ENCODE assay signal across 13 cellular contexts in the genomic region with DNA sequence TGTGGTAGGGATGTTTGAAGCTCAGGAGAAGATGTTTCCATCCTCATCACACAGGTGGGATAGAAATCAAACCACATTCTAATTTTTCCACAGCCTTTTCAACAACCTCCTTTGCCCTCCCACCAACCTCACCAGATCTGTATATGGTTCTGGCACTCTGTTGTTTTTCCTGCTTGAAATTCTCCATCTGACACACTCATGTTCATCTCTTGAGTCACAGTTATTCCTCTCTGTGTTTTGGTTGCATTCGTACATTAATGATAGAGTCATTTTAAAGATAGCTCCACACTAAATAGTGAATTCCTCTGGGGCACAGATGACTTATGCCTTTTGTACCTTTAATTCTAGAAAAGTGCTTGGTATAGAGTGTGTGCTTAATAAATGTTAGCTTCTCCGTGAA. TPM values are rescaled to one million over a fixed set of nuclear protein-coding genes. Genes with fewer than 3 reads are reported as not detected.
A peak's percentile ranks its signal among the peaks of the same experiment; 100 is the strongest.
DNase-seq lines count a peak whose midpoint lies in the region; ATAC-seq and TF ChIP-seq lines count a peak whose summit lies in the region.
"Had no signal": no experiment of that assay in that cellular context is flagged by ENCODE, and none has a peak within 500 bp of the region (broad histone marks: within the 10 kb centered on the region; RNA-seq: fewer than 3 reads in every experiment).

No MANE protein-coding gene starts in this region.

- H3K27me3 Mint-ChIP-seq in activated T-helper 2 cell treated with anti-CD3 and anti-CD28 coated beads, Interferon-gamma antibody, Interleukin-2, Interleukin-4, amounts not matched to agents 10 μg/mL and 5 μg/mL and 100 μg/mL, durations not matched to agents 14 hours and 24 hours and 36 hours (ENCODE audit: low read depth): peaks cover 8% of the 10 kb centered on the region
- no peaks in the 10 kb centered on the region for H3K27me3 Mint-ChIP-seq in naive B cell

- H3K9me3 Mint-ChIP-seq in activated T-helper 2 cell treated with anti-CD3 and anti-CD28 coated beads, Interferon-gamma antibody, Interleukin-2, Interleukin-4, amounts not matched to agents 10 μg/mL and 5 μg/mL and 100 μg/mL, durations not matched to agents 14 hours and 24 hours and 36 hours: no peaks in the 10 kb centered on the region
- H3K9me3 Mint-ChIP-seq in naive B cell: no peaks in the 10 kb centered on the region

- no peak for TF ChIP-seq CTCF in AG10803 (conservative IDR thresholded peaks at IDR 0.05; ENCODE audit: low read length)

- peak; percentile 50 for DNase-seq in AG10803 (ENCODE audit: low read depth)
- DNase-seq in GM03348 (ENCODE audit: low spot score): peak; percentile 16
- DNase-seq in activated T-helper 2 cell treated with anti-CD3 and anti-CD28 coated beads, Interferon-gamma antibody, Interleukin-2, Interleukin-4, amounts not matched to agents 10 μg/mL and 5 μg/mL and 100 μg/mL, durations not matched to agents 14 hours and 24 hours and 36 hours (ENCODE audit: low spot score): no peak
- DNase-seq in naive B cell: no peak
- no peak for DNase-seq in H7
- no peak for DNase-seq in SIG-M5 treated with dmso at 0.1 percent for 504 hours (lab: John Stamatoyannopoulos, UW; ENCODE audit: unreplicated experiment)
- no peak for DNase-seq in NAMALWA (ENCODE audit: low spot score)
- DNase-seq: NCI-H2107, SJCRH30, stomach, WERI-Rb-1 had no signal

- ATAC-seq in naive B cell (ENCODE audit: low read depth in 2 of 2): no peak
- no peak for ATAC-seq in SK-N-SH treated with all-trans-retinoic acid at 6 μM for 48 hours
- ATAC-seq: sciatic nerve had no signal

- H3K27ac Mint-ChIP-seq in activated T-helper 2 cell treated with anti-CD3 and anti-CD28 coated beads, Interferon-gamma antibody, Interleukin-2, Interleukin-4, amounts not matched to agents 10 μg/mL and 5 μg/mL and 100 μg/mL, durations not matched to agents 14 hours and 24 hours and 36 hours: no peak overlapping the region
- peak overlapping the region in 1 of 6 donors; percentile 55 for H3K27ac Mint-ChIP-seq in naive B cell

- peaks cover 47% of the 10 kb centered on the region for H3K4me1 Mint-ChIP-seq in activated T-helper 2 cell treated with anti-CD3 and anti-CD28 coated beads, Interferon-gamma antibody, Interleukin-2, Interleukin-4, amounts not matched to agents 10 μg/mL and 5 μg/mL and 100 μg/mL, durations not matched to agents 14 hours and 24 hours and 36 hours (ENCODE audit: low read depth)
- peaks cover 29 to 48% (median 45%) of the 10 kb centered on the region in 3 donors for H3K4me1 Mint-ChIP-seq in naive B cell

- H3K36me3 ChIP-seq in H7 (replicated peaks; ENCODE audit: control insufficient read depth, insufficient read depth, low read length): no peaks in the 10 kb centered on the region
- H3K36me3 ChIP-seq: SJCRH30, stomach had no signal

- H3K27me3 ChIP-seq in H7 (ENCODE audit: control insufficient read depth, insufficient read depth, low read length): peaks cover 6% of the 10 kb centered on the region
- H3K27me3 ChIP-seq: SJCRH30, stomach had no signal

- intact Hi-C loops in activated T-helper 2 cell treated with anti-CD3 and anti-CD28 coated beads, Interferon-gamma antibody, Interleukin-2, Interleukin-4, amounts not matched to agents 10 μg/mL and 5 μg/mL and 100 μg/mL, durations not matched to agents 14 hours and 24 hours and 36 hours (cut with micrococcal nuclease): loop anchor here (5.0 kb wide), 4 partner anchors 181 to 564 kb away; a partner anchor contains a TSS

- peaks cover 7% of the 10 kb centered on the region for H3K36me3 Mint-ChIP-seq in activated T-helper 2 cell treated with anti-CD3 and anti-CD28 coated beads, Interferon-gamma antibody, Interleukin-2, Interleukin-4, amounts not matched to agents 10 μg/mL and 5 μg/mL and 100 μg/mL, durations not matched to agents 14 hours and 24 hours and 36 hours (ENCODE audit: low read depth)
- no peaks in the 10 kb centered on the region for H3K36me3 Mint-ChIP-seq in naive B cell

- H3K4me3 ChIP-seq in AG10803 (ENCODE audit: low read length) (no peak overlapping the region), H7 (ENCODE audit: insufficient read depth, low read depth, low read length) (no peak overlapping the region)
- H3K4me3 ChIP-seq: SJCRH30 had no signal

- peak overlapping the region; percentile 9 for H3K4me3 Mint-ChIP-seq in activated T-helper 2 cell treated with anti-CD3 and anti-CD28 coated beads, Interferon-gamma antibody, Interleukin-2, Interleukin-4, amounts not matched to agents 10 μg/mL and 5 μg/mL and 100 μg/mL, durations not matched to agents 14 hours and 24 hours and 36 hours (ENCODE audit: low read depth)
- H3K4me3 Mint-ChIP-seq in naive B cell: peak overlapping the region in 7 of 8 donors; percentile 23 to 98 (median 96)

TF ChIP-seq in SK-N-SH treated with all-trans-retinoic acid at 6 μM for 48 hours, 23 proteins besides CTCF, POLR2A, EP300 and RAD21 (continues in another document):
- TF ChIP-seq RARB (CRISPR knock-in tag; IDR thresholded peaks at IDR 0.05) (no peak), ZNF70 (CRISPR knock-in tag; IDR thresholded peaks at IDR 0.05) (no peak), ZNF8 (CRISPR knock-in tag; IDR thresholded peaks at IDR 0.05) (no peak), PPARA (CRISPR knock-in tag; IDR thresholded peaks at IDR 0.05; ENCODE audit: borderline replicate concordance) (no peak)
- TF ChIP-seq, protein P1, sequence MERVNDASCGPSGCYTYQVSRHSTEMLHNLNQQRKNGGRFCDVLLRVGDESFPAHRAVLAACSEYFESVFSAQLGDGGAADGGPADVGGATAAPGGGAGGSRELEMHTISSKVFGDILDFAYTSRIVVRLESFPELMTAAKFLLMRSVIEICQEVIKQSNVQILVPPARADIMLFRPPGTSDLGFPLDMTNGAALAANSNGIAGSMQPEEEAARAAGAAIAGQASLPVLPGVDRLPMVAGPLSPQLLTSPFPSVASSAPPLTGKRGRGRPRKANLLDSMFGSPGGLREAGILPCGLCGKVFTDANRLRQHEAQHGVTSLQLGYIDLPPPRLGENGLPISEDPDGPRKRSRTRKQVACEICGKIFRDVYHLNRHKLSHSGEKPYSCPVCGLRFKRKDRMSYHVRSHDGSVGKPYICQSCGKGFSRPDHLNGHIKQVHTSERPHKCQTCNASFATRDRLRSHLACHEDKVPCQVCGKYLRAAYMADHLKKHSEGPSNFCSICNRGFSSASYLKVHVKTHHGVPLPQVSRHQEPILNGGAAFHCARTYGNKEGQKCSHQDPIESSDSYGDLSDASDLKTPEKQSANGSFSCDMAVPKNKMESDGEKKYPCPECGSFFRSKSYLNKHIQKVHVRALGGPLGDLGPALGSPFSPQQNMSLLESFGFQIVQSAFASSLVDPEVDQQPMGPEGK (CRISPR knock-in tag; IDR thresholded peaks at IDR 0.05; ENCODE audit: borderline replicate concordance): no peak
- TF ChIP-seq, protein P2, sequence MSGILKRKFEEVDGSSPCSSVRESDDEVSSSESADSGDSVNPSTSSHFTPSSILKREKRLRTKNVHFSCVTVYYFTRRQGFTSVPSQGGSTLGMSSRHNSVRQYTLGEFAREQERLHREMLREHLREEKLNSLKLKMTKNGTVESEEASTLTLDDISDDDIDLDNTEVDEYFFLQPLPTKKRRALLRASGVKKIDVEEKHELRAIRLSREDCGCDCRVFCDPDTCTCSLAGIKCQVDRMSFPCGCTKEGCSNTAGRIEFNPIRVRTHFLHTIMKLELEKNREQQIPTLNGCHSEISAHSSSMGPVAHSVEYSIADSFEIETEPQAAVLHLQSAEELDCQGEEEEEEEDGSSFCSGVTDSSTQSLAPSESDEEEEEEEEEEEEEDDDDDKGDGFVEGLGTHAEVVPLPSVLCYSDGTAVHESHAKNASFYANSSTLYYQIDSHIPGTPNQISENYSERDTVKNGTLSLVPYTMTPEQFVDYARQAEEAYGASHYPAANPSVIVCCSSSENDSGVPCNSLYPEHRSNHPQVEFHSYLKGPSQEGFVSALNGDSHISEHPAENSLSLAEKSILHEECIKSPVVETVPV (CRISPR knock-in tag; IDR thresholded peaks at IDR 0.05): no peak
- TF ChIP-seq, protein P3, sequence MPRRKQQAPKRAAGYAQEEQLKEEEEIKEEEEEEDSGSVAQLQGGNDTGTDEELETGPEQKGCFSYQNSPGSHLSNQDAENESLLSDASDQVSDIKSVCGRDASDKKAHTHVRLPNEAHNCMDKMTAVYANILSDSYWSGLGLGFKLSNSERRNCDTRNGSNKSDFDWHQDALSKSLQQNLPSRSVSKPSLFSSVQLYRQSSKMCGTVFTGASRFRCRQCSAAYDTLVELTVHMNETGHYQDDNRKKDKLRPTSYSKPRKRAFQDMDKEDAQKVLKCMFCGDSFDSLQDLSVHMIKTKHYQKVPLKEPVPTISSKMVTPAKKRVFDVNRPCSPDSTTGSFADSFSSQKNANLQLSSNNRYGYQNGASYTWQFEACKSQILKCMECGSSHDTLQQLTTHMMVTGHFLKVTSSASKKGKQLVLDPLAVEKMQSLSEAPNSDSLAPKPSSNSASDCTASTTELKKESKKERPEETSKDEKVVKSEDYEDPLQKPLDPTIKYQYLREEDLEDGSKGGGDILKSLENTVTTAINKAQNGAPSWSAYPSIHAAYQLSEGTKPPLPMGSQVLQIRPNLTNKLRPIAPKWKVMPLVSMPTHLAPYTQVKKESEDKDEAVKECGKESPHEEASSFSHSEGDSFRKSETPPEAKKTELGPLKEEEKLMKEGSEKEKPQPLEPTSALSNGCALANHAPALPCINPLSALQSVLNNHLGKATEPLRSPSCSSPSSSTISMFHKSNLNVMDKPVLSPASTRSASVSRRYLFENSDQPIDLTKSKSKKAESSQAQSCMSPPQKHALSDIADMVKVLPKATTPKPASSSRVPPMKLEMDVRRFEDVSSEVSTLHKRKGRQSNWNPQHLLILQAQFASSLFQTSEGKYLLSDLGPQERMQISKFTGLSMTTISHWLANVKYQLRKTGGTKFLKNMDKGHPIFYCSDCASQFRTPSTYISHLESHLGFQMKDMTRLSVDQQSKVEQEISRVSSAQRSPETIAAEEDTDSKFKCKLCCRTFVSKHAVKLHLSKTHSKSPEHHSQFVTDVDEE (CRISPR knock-in tag; IDR thresholded peaks at IDR 0.05): no peak

RNA-seq across cellular contexts. Expression of a gene that starts 1.4 kb away (rescaled TPM):
- 26.9 and 28.0 TPM in 2 replicates for total RNA-seq in activated T-helper 2 cell treated with anti-CD3 and anti-CD28 coated beads, Interferon-gamma antibody, Interleukin-2, Interleukin-4, amounts not matched to agents 10 μg/mL and 5 μg/mL and 100 μg/mL, durations not matched to agents 14 hours and 24 hours and 36 hours
- 10 to 100 TPM in 1 of 6 donors, 1 to 10 TPM in 5; 2.0 to 11.2 (median 8.6) TPM for polyA plus RNA-seq in naive B cell (ENCODE audit: low read depth in 6 of 6)
- total RNA-seq in H7 (2014; rRNA removed; shearing (Covaris generic)): 37.4 and 39.8 TPM in 2 replicates

Comparison
In these comparisons a context has a peak if more than half of its experiments do, and no peak if none do; other contexts are left out.
1. DNase-seq: peak in AG10803 (single experiment) and GM03348 (single experiment); none in activated T-helper 2 cell treated with anti-CD3 and anti-CD28 coated beads, Interferon-gamma antibody, Interleukin-2, Interleukin-4, amounts not matched to agents 10 μg/mL and 5 μg/mL and 100 μg/mL, durations not matched to agents 14 hours and 24 hours and 36 hours (single experiment), naive B cell (single experiment), H7 (single experiment), SIG-M5 treated with dmso at 0.1 percent for 504 hours (single experiment) and NAMALWA (single experiment).